8 cellular contexts compared by ENCODE assay signal in the genomic region with DNA sequence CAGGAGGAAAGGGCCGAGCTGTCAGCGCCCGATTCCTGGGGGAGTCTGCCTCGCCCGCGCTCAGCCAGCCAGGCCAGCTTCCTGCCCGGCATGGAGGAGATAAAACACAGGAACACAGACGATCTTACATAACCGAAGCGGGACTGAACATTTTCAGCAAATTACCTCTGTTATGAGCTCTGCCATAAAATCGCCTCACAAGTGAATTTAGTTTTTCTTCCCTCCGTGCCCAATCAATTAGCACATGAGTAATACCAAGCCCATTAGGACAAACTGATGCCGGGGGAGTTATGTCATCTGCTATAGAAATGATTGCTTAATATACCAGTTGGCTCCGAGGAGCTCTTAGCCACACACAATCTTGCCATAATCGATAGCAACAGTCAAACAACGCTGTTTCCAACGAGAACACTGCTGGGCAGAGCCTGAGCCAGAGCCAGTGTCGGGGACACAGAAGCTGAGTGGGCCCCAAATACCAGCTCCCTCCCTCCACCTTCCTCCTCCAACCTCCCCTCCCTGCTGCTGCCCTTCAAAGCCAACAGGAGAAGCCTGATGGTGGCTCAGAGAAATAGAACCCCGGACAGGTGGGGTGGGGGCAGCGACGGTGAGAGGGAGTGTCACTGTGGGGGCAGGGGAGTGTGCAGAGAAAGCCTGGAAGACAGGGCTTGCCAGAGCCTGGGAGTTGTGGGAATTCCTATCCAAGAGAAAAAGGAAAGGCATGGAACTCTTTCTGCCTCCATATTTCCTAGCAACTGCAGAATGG.
DNase-seq lines count a peak whose midpoint lies in the region; ATAC-seq lines count a peak whose summit lies in the region.

No MANE protein-coding gene starts in this region.

- DNase-seq in GM04504 (ENCODE audit: low read depth) (peak; percentile 44), OCI-M1 (lab: John Stamatoyannopoulos, UW) (peak; percentile 67), fibroblast of peridontal ligament (ENCODE audit: extremely low read depth) (peak; percentile 61), occipital lobe (lab: John Stamatoyannopoulos, UW) (peak; percentile 45), globus pallidus (ENCODE audit: low spot score) (no peak), LoVo (ENCODE audit: low spot score) (no peak)

- ATAC-seq in HG02840 (IDR thresholded peaks at IDR 0.05; ENCODE audit: low FRiP score, unreplicated experiment), result no peak
- ATAC-seq in GM21360 (IDR thresholded peaks at IDR 0.05; ENCODE audit: unreplicated experiment), result no peak

Comparison
In these comparisons a context has a peak if more than half of its experiments do, and no peak if none do; other contexts are left out.
1. DNase-seq: peak in GM04504 (single experiment), OCI-M1 (single experiment), fibroblast of peridontal ligament (single experiment) and occipital lobe (single experiment); none in globus pallidus (single experiment) and LoVo (single experiment).